In genomic region chrX:16671005-16671404, GRCh38 we compare ENCODE assay signal across 9 cellular contexts. TPM values are rescaled to one million over a fixed set of nuclear protein-coding genes. Genes with fewer than 3 reads are reported as not detected.
A peak's percentile ranks its signal among the peaks of the same experiment; 100 is the strongest.
DNase-seq lines count a peak whose midpoint lies in the region; ATAC-seq, FAIRE-seq and TF ChIP-seq lines count a peak whose summit lies in the region.
"Had no signal": no experiment of that assay in that cellular context is flagged by ENCODE, and none has a peak within 500 bp of the region (broad histone marks: within the 10 kb centered on the region; RNA-seq: fewer than 3 reads in every experiment).

No MANE protein-coding gene starts in this region.

- H3K4me3 ChIP-seq in OCI-LY7 (ENCODE audit: low read depth, low read length, poor library complexity, severe bottlenecking) (no peak overlapping the region), mucosa of descending colon (no peak overlapping the region), tibial artery (no peak overlapping the region)

- intact Hi-C loops in OCI-LY7 (cut with micrococcal nuclease; ENCODE audit: unreplicated experiment) (no loop called here), mucosa of descending colon (cut with DNase I, micrococcal nuclease) (no loop called here), tibial artery (cut with DNase I; ENCODE audit: low total_unique reads) (no loop called here)

- H3K4me1 ChIP-seq in OCI-LY7 (ENCODE audit: insufficient read depth, low read length, poor library complexity, severe bottlenecking): no peaks in the 10 kb centered on the region
- no peaks in the 10 kb centered on the region for H3K4me1 ChIP-seq in mucosa of descending colon (ENCODE audit: low read depth)
- no peaks in the 10 kb centered on the region for H3K4me1 ChIP-seq in tibial artery

- DNase-seq in AML-193 (lab: John Stamatoyannopoulos, UW) (peak; percentile 10 to 23), GM12891 (ENCODE audit: insufficient read length, low spot score) (peak; percentile 3), OCI-LY7 (ENCODE audit: low spot score) (peak; percentile 15), cerebellum (ENCODE audit: low spot score) (peak; percentile 38), mucosa of descending colon (peak in 1 of 3 donors; percentile 23), tibial artery (no peak)
- no peak for DNase-seq in activated CD4-positive, CD25-positive, alpha-beta regulatory T cell (lab: John Stamatoyannopoulos, UW)

- POLR2A ChIA-PET in OCI-LY7 (lab: Charles Lee): no interaction called here

- no peaks in the 10 kb centered on the region for H3K9me2 ChIP-seq in OCI-LY7 (ENCODE audit: insufficient read depth, low read length)

- CTCF ChIA-PET in OCI-LY7 (lab: Charles Lee; ENCODE audit: unreplicated experiment): no interaction called here

- no peak overlapping the region for H2AFZ ChIP-seq in OCI-LY7 (ENCODE audit: low read length)

- FAIRE-seq in GM12891 (lab: Jason Lieb, UNC): no peak

- no peaks in the 10 kb centered on the region for H3K27me3 ChIP-seq in tibial artery

- TF ChIP-seq CTCF in OCI-LY7 (conservative IDR thresholded peaks at IDR 0.05; ENCODE audit: low read length): peak; percentile 55
- TF ChIP-seq CTCF in mucosa of descending colon (IDR thresholded peaks at IDR 0.05): no peak
- peak in 1 of 2 experiments; percentile 31 for TF ChIP-seq CTCF in tibial artery (IDR thresholded peaks at IDR 0.05)

- H4K20me1 ChIP-seq in OCI-LY7 (ENCODE audit: insufficient read depth, low read length): no peaks in the 10 kb centered on the region

- H3K79me2 ChIP-seq in OCI-LY7 (ENCODE audit: insufficient read depth, low read depth, low read length): no peaks in the 10 kb centered on the region

- TF ChIP-seq POLR2A in GM12891 (IDR thresholded peaks at IDR 0.05; ENCODE audit: low read depth, low read length): no peak

- BruUV-seq in OCI-LY7 (replicated peaks; lab: Mats Ljungman, UMichigan): no TSS peak

- no peaks in the 10 kb centered on the region for H3K9me3 ChIP-seq in OCI-LY7 (ENCODE audit: low read length)
- H3K9me3 ChIP-seq in mucosa of descending colon: no peaks in the 10 kb centered on the region
- H3K9me3 ChIP-seq in tibial artery: no peaks in the 10 kb centered on the region

- peaks cover 20% of the 10 kb centered on the region for H3K36me3 ChIP-seq in OCI-LY7 (ENCODE audit: insufficient read depth, low read length)
- H3K36me3 ChIP-seq in mucosa of descending colon (ENCODE audit: low read depth): no peaks in the 10 kb centered on the region
- H3K36me3 ChIP-seq in tibial artery: peaks cover 0 to 19% (median 0%) of the 10 kb centered on the region in 3 donors

- ATAC-seq in mucosa of descending colon (peak; percentile 31), GM18868 (IDR thresholded peaks at IDR 0.05; ENCODE audit: unreplicated experiment) (no peak)

- no peak overlapping the region for H3K27ac ChIP-seq in OCI-LY7 (ENCODE audit: low read depth, low read length, poor library complexity, severe bottlenecking)
- no peak overlapping the region for H3K27ac ChIP-seq in tibial artery

- no peak overlapping the region for H3K4me2 ChIP-seq in OCI-LY7 (ENCODE audit: low read length)

TF ChIP-seq in GM12891, 5 proteins besides CTCF, POLR2A, EP300 and RAD21:
- no peak for TF ChIP-seq POLR2AphosphoS5 (IDR thresholded peaks at IDR 0.05; ENCODE audit: low read depth, low read length)
- TF ChIP-seq PAX5 (IDR thresholded peaks at IDR 0.05; ENCODE audit: insufficient read depth, low read length, severe bottlenecking): no peak
- TF ChIP-seq POU2F2 (IDR thresholded peaks at IDR 0.05; ENCODE audit: low read depth, low read length): no peak
- no peak for TF ChIP-seq SPI1 (IDR thresholded peaks at IDR 0.05; ENCODE audit: low read depth, low read length)
- no peak for TF ChIP-seq TAF1 (IDR thresholded peaks at IDR 0.05; ENCODE audit: low read depth, low read length)

RNA-seq across cellular contexts. Expression of gene S100G, which starts 21.0 kb away (rescaled TPM):
- polyA plus RNA-seq in GM12891 (2012; ENCODE audit: low read depth, missing spikeins): not detected
- not detected in 2 replicates for total RNA-seq in OCI-LY7 (2014; rRNA removed; shearing (Covaris generic))
- total RNA-seq in OCI-LY7 (2022): not detected in 2 replicates
- total RNA-seq in cerebellum: not detected
- total RNA-seq in mucosa of descending colon: not detected
- total RNA-seq: temporal lobe had no signal

RNA-seq across cellular contexts. Expression of gene CTPS2, which starts 41.5 kb away (rescaled TPM):
- 12.2 TPM for polyA plus RNA-seq in GM12891 (2012; ENCODE audit: low read depth, missing spikeins)
- 15.9 and 17.0 TPM in 2 replicates for total RNA-seq in OCI-LY7 (2014; rRNA removed; shearing (Covaris generic))
- total RNA-seq in OCI-LY7 (2022) (21.3 and 25.2 TPM in 2 replicates), cerebellum (32.1 TPM), mucosa of descending colon (10 to 100 TPM; 15.0 to 19.0 (median 16.0) TPM)

RNA-seq across cellular contexts. Expression of gene SYAP1, which starts 48.4 kb away (rescaled TPM):
- 7.2 TPM for polyA plus RNA-seq in GM12891 (2012; ENCODE audit: low read depth, missing spikeins)
- 16.0 and 19.7 TPM in 2 replicates for total RNA-seq in OCI-LY7 (2014; rRNA removed; shearing (Covaris generic))
- 20.0 and 22.9 TPM in 2 replicates for total RNA-seq in OCI-LY7 (2022)
- total RNA-seq in cerebellum: 15.1 TPM
- total RNA-seq in mucosa of descending colon: 10 to 100 TPM; 35.0 to 53.4 (median 46.9) TPM

Comparison
In these comparisons a context has a peak if more than half of its experiments do, and no peak if none do; other contexts are left out.
1. DNase-seq: peak in AML-193 (2 of 2), GM12891 (single experiment), OCI-LY7 (single experiment) and cerebellum (single experiment); none in activated CD4-positive, CD25-positive, alpha-beta regulatory T cell (0 of 4) and tibial artery (0 of 2).